Comparison of ENCODE assay signal across 2 cellular contexts in the genomic region with DNA sequence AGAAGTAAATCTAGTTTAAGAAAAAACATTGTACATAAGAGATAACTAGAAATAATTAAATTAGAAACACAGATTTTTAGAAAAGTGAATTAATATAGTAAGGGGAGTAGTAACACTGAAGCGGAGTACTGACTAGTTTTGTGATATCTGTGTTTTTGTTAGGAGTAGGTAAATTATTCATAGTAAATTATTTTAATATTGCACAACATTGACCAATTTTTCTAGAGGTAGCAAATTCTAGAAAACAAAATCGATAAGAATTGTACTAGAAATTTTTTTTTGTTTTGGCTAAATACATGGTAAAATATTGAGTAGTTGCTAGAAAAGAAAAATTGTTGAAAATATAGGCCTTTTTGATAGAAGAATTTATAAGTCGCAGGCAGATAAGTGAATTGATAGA.
TF ChIP-seq lines count a peak whose summit lies in the region.

No MANE protein-coding gene starts in this region.

TF ChIP-seq in IMR-90, 13 proteins besides CTCF, POLR2A, EP300 and RAD21:
- TF ChIP-seq CEBPB (IDR thresholded peaks at IDR 0.05; ENCODE audit: low read depth, low read length) (peak; percentile 40; the same call in 1 of the 2 replicates), BHLHE40 (IDR thresholded peaks at IDR 0.05; ENCODE audit: low read depth, low read length) (no peak)
- TF ChIP-seq, protein P1, sequence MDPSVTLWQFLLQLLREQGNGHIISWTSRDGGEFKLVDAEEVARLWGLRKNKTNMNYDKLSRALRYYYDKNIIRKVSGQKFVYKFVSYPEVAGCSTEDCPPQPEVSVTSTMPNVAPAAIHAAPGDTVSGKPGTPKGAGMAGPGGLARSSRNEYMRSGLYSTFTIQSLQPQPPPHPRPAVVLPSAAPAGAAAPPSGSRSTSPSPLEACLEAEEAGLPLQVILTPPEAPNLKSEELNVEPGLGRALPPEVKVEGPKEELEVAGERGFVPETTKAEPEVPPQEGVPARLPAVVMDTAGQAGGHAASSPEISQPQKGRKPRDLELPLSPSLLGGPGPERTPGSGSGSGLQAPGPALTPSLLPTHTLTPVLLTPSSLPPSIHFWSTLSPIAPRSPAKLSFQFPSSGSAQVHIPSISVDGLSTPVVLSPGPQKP (IDR thresholded peaks at IDR 0.05; ENCODE audit: borderline replicate concordance, low read depth, low read length), result no peak

TF ChIP-seq in neural cell, 6 proteins besides CTCF, POLR2A, EP300 and RAD21:
- TF ChIP-seq, protein P2, sequence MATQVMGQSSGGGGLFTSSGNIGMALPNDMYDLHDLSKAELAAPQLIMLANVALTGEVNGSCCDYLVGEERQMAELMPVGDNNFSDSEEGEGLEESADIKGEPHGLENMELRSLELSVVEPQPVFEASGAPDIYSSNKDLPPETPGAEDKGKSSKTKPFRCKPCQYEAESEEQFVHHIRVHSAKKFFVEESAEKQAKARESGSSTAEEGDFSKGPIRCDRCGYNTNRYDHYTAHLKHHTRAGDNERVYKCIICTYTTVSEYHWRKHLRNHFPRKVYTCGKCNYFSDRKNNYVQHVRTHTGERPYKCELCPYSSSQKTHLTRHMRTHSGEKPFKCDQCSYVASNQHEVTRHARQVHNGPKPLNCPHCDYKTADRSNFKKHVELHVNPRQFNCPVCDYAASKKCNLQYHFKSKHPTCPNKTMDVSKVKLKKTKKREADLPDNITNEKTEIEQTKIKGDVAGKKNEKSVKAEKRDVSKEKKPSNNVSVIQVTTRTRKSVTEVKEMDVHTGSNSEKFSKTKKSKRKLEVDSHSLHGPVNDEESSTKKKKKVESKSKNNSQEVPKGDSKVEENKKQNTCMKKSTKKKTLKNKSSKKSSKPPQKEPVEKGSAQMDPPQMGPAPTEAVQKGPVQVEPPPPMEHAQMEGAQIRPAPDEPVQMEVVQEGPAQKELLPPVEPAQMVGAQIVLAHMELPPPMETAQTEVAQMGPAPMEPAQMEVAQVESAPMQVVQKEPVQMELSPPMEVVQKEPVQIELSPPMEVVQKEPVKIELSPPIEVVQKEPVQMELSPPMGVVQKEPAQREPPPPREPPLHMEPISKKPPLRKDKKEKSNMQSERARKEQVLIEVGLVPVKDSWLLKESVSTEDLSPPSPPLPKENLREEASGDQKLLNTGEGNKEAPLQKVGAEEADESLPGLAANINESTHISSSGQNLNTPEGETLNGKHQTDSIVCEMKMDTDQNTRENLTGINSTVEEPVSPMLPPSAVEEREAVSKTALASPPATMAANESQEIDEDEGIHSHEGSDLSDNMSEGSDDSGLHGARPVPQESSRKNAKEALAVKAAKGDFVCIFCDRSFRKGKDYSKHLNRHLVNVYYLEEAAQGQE (IDR thresholded peaks at IDR 0.05; ENCODE audit: borderline replicate concordance), result no peak
- TF ChIP-seq SMC3 (conservative IDR thresholded peaks at IDR 0.05; ENCODE audit: poor library complexity) (no peak), TAF1 (IDR thresholded peaks at IDR 0.05; ENCODE audit: low read depth) (no peak), EZH2 (IDR thresholded peaks at IDR 0.05; ENCODE audit: borderline replicate concordance, insufficient read depth, low read length, poor library complexity, severe bottlenecking) (no peak), POLR2AphosphoS5 (IDR thresholded peaks at IDR 0.05) (no peak), MXI1 (conservative IDR thresholded peaks at IDR 0.05; ENCODE audit: poor library complexity, severe bottlenecking) (no peak)
